ENCODE assay signal across 8 cellular contexts in genomic region chr13:20749377-20749776, GRCh38.
"Had no signal": no experiment of that assay in that cellular context is flagged by ENCODE, and none has a peak within 500 bp of the region (broad histone marks: within the 10 kb centered on the region; RNA-seq: fewer than 3 reads in every experiment).

No MANE protein-coding gene starts in this region.

- H3K4me3 ChIP-seq: GM12878 had no signal

- FAIRE-seq: G401.6, GM12878, GM12891, GM12892, GM18507, GM19239 had no signal

- ATAC-seq: GM12878 had no signal

- DNase-seq: GDM1, GF-D8 had no signal
